1 cellular context compared by ENCODE assay signal in genomic region chrX:50431623-50432022, GRCh38.
TF ChIP-seq lines count a peak whose summit lies in the region.

No MANE protein-coding gene starts in this region.

TF ChIP-seq in HepG2, 621 proteins besides CTCF, POLR2A, EP300 and RAD21 (continued from another document and continues in another):
- TF ChIP-seq HNF1A (IDR thresholded peaks at IDR 0.05; ENCODE audit: low read depth) = peak; percentile 53
- peak; percentile 66; the same call in 1 of the 2 replicates for TF ChIP-seq HNF1A (CRISPR knock-in tag; IDR thresholded peaks at IDR 0.05; ENCODE audit: borderline replicate concordance)
- no peak for TF ChIP-seq ZNF430 (CRISPR knock-in tag; IDR thresholded peaks at IDR 0.05)
- no peak for TF ChIP-seq ZSCAN30 (CRISPR knock-in tag; IDR thresholded peaks at IDR 0.05)
- TF ChIP-seq, protein P1, sequence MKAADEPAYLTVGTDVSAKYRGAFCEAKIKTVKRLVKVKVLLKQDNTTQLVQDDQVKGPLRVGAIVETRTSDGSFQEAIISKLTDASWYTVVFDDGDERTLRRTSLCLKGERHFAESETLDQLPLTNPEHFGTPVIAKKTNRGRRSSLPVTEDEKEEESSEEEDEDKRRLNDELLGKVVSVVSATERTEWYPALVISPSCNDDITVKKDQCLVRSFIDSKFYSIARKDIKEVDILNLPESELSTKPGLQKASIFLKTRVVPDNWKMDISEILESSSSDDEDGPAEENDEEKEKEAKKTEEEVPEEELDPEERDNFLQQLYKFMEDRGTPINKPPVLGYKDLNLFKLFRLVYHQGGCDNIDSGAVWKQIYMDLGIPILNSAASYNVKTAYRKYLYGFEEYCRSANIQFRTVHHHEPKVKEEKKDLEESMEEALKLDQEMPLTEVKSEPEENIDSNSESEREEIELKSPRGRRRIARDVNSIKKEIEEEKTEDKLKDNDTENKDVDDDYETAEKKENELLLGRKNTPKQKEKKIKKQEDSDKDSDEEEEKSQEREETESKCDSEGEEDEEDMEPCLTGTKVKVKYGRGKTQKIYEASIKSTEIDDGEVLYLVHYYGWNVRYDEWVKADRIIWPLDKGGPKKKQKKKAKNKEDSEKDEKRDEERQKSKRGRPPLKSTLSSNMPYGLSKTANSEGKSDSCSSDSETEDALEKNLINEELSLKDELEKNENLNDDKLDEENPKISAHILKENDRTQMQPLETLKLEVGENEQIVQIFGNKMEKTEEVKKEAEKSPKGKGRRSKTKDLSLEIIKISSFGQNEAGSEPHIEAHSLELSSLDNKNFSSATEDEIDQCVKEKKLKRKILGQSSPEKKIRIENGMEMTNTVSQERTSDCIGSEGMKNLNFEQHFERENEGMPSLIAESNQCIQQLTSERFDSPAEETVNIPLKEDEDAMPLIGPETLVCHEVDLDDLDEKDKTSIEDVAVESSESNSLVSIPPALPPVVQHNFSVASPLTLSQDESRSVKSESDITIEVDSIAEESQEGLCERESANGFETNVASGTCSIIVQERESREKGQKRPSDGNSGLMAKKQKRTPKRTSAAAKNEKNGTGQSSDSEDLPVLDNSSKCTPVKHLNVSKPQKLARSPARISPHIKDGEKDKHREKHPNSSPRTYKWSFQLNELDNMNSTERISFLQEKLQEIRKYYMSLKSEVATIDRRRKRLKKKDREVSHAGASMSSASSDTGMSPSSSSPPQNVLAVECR (CRISPR knock-in tag; IDR thresholded peaks at IDR 0.05; ENCODE audit: borderline replicate concordance) = no peak
- peak; percentile 57; the same call in 1 of the 2 replicates for TF ChIP-seq ZSCAN21 (CRISPR knock-in tag; IDR thresholded peaks at IDR 0.05; ENCODE audit: borderline replicate concordance)
- no peak for TF ChIP-seq ZNF234 (CRISPR knock-in tag; conservative IDR thresholded peaks at IDR 0.05)
- no peak for TF ChIP-seq ZNF232 (CRISPR knock-in tag; IDR thresholded peaks at IDR 0.05; ENCODE audit: borderline replicate concordance)
- TF ChIP-seq GZF1 (CRISPR knock-in tag; IDR thresholded peaks at IDR 0.05) = no peak
- no peak for TF ChIP-seq CBX5 (CRISPR knock-in tag; IDR thresholded peaks at IDR 0.05; ENCODE audit: borderline replicate concordance)
- no peak for TF ChIP-seq NKX3-1 (CRISPR knock-in tag; IDR thresholded peaks at IDR 0.05)
- TF ChIP-seq E2F2 (CRISPR knock-in tag; IDR thresholded peaks at IDR 0.05; ENCODE audit: borderline replicate concordance) = no peak
- TF ChIP-seq RBM22 (optimal IDR thresholded peaks at IDR 0.05; ENCODE audit: low read length) = no peak
- TF ChIP-seq ZNF597 (CRISPR knock-in tag; IDR thresholded peaks at IDR 0.05) = no peak
- TF ChIP-seq, protein P2, sequence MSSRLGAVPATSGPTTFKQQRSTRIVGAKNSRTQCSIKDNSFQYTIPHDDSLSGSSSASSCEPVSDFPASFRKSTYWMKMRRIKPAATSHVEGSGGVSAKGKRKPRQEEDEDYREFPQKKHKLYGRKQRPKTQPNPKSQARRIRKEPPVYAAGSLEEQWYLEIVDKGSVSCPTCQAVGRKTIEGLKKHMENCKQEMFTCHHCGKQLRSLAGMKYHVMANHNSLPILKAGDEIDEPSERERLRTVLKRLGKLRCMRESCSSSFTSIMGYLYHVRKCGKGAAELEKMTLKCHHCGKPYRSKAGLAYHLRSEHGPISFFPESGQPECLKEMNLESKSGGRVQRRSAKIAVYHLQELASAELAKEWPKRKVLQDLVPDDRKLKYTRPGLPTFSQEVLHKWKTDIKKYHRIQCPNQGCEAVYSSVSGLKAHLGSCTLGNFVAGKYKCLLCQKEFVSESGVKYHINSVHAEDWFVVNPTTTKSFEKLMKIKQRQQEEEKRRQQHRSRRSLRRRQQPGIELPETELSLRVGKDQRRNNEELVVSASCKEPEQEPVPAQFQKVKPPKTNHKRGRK (CRISPR knock-in tag; IDR thresholded peaks at IDR 0.05) = no peak
- no peak for TF ChIP-seq HDAC6 (IDR thresholded peaks at IDR 0.05; ENCODE audit: low read depth, low read length)
- TF ChIP-seq PHF5A (CRISPR knock-in tag; IDR thresholded peaks at IDR 0.05; ENCODE audit: low read depth, unreplicated experiment) = no peak
- no peak for TF ChIP-seq GTF2F1 (IDR thresholded peaks at IDR 0.05; ENCODE audit: low read length)
- peak; percentile 12; the same call in 1 of the 2 replicates for TF ChIP-seq RXRB (CRISPR knock-in tag; IDR thresholded peaks at IDR 0.05; ENCODE audit: borderline replicate concordance)
- TF ChIP-seq GMEB1 (CRISPR knock-in tag; IDR thresholded peaks at IDR 0.05; ENCODE audit: borderline replicate concordance) = no peak
- no peak for TF ChIP-seq ZBTB8A (CRISPR knock-in tag; IDR thresholded peaks at IDR 0.05; ENCODE audit: borderline replicate concordance, low read depth)
- no peak for TF ChIP-seq STAT5B (CRISPR knock-in tag; IDR thresholded peaks at IDR 0.05)
- TF ChIP-seq ZSCAN29 (CRISPR knock-in tag; conservative IDR thresholded peaks at IDR 0.05) = no peak
- TF ChIP-seq LCORL (IDR thresholded peaks at IDR 0.05) = no peak
- TF ChIP-seq LCORL (CRISPR knock-in tag; IDR thresholded peaks at IDR 0.05) = no peak
- TF ChIP-seq DNMT3B (CRISPR knock-in tag; conservative IDR thresholded peaks at IDR 0.05) = no peak
- TF ChIP-seq ZNF136 (CRISPR knock-in tag; IDR thresholded peaks at IDR 0.05; ENCODE audit: low read depth) = no peak
- no peak for TF ChIP-seq FOXP1 (IDR thresholded peaks at IDR 0.05)
- TF ChIP-seq FOXP1 (CRISPR knock-in tag; IDR thresholded peaks at IDR 0.05) = peak; percentile 23; the same call in 1 of the 2 replicates
- TF ChIP-seq, protein P3, sequence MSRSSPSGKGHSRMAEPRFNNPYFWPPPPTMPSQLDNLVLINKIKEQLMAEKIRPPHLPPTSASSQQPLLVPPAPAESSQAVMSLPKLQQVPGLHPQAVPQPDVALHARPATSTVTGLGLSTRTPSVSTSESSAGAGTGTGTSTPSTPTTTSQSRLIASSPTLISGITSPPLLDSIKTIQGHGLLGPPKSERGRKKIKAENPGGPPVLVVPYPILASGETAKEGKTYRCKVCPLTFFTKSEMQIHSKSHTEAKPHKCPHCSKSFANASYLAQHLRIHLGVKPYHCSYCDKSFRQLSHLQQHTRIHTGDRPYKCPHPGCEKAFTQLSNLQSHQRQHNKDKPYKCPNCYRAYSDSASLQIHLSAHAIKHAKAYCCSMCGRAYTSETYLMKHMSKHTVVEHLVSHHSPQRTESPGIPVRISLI (CRISPR knock-in tag; IDR thresholded peaks at IDR 0.05; ENCODE audit: borderline replicate concordance) = no peak
- no peak for TF ChIP-seq ZNF564 (CRISPR knock-in tag; IDR thresholded peaks at IDR 0.05)
- TF ChIP-seq NR2F2 (IDR thresholded peaks at IDR 0.05; ENCODE audit: borderline replicate concordance, low read depth) = peak; percentile 61; the same call in 1 of the 2 replicates
- no peak for TF ChIP-seq CEBPB (IDR thresholded peaks at IDR 0.05; ENCODE audit: borderline replicate concordance, low read depth, low read length)
- TF ChIP-seq, protein P4, sequence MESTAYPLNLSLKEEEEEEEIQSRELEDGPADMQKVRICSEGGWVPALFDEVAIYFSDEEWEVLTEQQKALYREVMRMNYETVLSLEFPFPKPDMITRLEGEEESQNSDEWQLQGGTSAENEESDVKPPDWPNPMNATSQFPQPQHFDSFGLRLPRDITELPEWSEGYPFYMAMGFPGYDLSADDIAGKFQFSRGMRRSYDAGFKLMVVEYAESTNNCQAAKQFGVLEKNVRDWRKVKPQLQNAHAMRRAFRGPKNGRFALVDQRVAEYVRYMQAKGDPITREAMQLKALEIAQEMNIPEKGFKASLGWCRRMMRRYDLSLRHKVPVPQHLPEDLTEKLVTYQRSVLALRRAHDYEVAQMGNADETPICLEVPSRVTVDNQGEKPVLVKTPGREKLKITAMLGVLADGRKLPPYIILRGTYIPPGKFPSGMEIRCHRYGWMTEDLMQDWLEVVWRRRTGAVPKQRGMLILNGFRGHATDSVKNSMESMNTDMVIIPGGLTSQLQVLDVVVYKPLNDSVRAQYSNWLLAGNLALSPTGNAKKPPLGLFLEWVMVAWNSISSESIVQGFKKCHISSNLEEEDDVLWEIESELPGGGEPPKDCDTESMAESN (CRISPR knock-in tag; conservative IDR thresholded peaks at IDR 0.05) = no peak
- no peak for TF ChIP-seq ZNF160 (CRISPR knock-in tag; IDR thresholded peaks at IDR 0.05)
- peak; percentile 45; the same call in 1 of the 2 replicates for TF ChIP-seq CEBPG (CRISPR knock-in tag; IDR thresholded peaks at IDR 0.05)
- TF ChIP-seq ZNF292 (CRISPR knock-in tag; IDR thresholded peaks at IDR 0.05; ENCODE audit: borderline replicate concordance, low read depth) = peak; percentile 85; the same call in 1 of the 2 replicates
- TF ChIP-seq ZNF235 (CRISPR knock-in tag; IDR thresholded peaks at IDR 0.05; ENCODE audit: borderline replicate concordance) = no peak
- TF ChIP-seq, protein P5, sequence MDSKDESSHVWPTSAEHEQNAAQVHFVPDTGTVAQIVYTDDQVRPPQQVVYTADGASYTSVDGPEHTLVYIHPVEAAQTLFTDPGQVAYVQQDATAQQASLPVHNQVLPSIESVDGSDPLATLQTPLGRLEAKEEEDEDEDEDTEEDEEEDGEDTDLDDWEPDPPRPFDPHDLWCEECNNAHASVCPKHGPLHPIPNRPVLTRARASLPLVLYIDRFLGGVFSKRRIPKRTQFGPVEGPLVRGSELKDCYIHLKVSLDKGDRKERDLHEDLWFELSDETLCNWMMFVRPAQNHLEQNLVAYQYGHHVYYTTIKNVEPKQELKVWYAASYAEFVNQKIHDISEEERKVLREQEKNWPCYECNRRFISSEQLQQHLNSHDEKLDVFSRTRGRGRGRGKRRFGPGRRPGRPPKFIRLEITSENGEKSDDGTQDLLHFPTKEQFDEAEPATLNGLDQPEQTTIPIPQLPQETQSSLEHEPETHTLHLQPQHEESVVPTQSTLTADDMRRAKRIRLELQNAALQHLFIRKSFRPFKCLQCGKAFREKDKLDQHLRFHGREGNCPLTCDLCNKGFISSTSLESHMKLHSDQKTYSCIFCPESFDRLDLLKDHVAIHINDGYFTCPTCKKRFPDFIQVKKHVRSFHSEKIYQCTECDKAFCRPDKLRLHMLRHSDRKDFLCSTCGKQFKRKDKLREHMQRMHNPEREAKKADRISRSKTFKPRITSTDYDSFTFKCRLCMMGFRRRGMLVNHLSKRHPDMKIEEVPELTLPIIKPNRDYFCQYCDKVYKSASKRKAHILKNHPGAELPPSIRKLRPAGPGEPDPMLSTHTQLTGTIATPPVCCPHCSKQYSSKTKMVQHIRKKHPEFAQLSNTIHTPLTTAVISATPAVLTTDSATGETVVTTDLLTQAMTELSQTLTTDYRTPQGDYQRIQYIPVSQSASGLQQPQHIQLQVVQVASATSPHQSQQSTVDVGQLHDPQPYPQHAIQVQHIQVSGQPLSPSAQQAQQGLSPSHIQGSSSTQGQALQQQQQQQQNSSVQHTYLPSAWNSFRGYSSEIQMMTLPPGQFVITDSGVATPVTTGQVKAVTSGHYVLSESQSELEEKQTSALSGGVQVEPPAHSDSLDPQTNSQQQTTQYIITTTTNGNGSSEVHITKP (CRISPR knock-in tag; IDR thresholded peaks at IDR 0.05; ENCODE audit: low read depth) = no peak
- TF ChIP-seq SYNCRIP (IDR thresholded peaks at IDR 0.05; ENCODE audit: insufficient read depth, low read depth, low read length) = no peak
